19 cellular contexts compared by ENCODE assay signal in genomic region chr5:100130307-100130706, GRCh38.
DNase-seq lines count a peak whose midpoint lies in the region; ATAC-seq, FAIRE-seq and TF ChIP-seq lines count a peak whose summit lies in the region.
"Had no signal": no experiment of that assay in that cellular context is flagged by ENCODE, and none has a peak within 500 bp of the region (broad histone marks: within the 10 kb centered on the region; RNA-seq: fewer than 3 reads in every experiment).

No MANE protein-coding gene starts in this region.

- H4K5ac ChIP-seq in IMR-90 (ENCODE audit: low read depth, low read length) = no peak overlapping the region

- TF ChIP-seq EP300 in HepG2 (IDR thresholded peaks at IDR 0.05; ENCODE audit: low read depth in 2 of 2, low read length in 2 of 2) (no peak), HepG2 (CRISPR knock-in tag; IDR thresholded peaks at IDR 0.05; ENCODE audit: borderline replicate concordance) (no peak)

- H3K36me3 ChIP-seq in HepG2 (replicated peaks in 1 of 2; ENCODE audit: control insufficient read depth in 1 of 2, insufficient read depth in 2 of 2, low read length in 2 of 2) (no peaks in the 10 kb centered on the region), right lobe of liver (no peaks in the 10 kb centered on the region), IMR-90 (ENCODE audit: control insufficient read depth, insufficient read depth, low read length) (no peaks in the 10 kb centered on the region)
- H3K36me3 ChIP-seq: BLaER1 had no signal

- intact Hi-C loops in HepG2 (cut with micrococcal nuclease; ENCODE audit: unreplicated experiment) = no loop called here
- intact Hi-C loops in right lobe of liver (cut with DNase I) = no loop called here
- intact Hi-C loops in IMR-90 (cut with micrococcal nuclease) = no loop called here

- no peak overlapping the region for H3K56ac ChIP-seq in IMR-90 (ENCODE audit: extremely low read depth, insufficient read depth, low read length)

- dilution Hi-C loops in IMR-90 (cut with HindIII; ENCODE audit: low sequenced_read_pairs, unreplicated experiment) = no loop called here

- FAIRE-seq in HepG2 (lab: Jason Lieb, UNC) = no peak
- FAIRE-seq: GM12892, GM19239 had no signal

- H4K91ac ChIP-seq in IMR-90 (ENCODE audit: insufficient read depth, low read depth, low read length) = no peak overlapping the region

- no peak overlapping the region for H2BK5ac ChIP-seq in IMR-90 (ENCODE audit: low read depth, low read length, poor library complexity, severe bottlenecking)

- no peak overlapping the region for H2BK120ac ChIP-seq in IMR-90 (ENCODE audit: low read depth, low read length)

- BruUV-seq in HepG2 (replicated peaks; lab: Mats Ljungman, UMichigan) (no TSS peak), IMR-90 (replicated peaks; lab: Mats Ljungman, UMichigan) (no TSS peak)

- H3K4me2 ChIP-seq in HepG2 (ENCODE audit: low read depth, low read length) = no peak overlapping the region
- no peak overlapping the region for H3K4me2 ChIP-seq in IMR-90 (ENCODE audit: low read depth, low read length)
- H3K4me2 ChIP-seq: GM23338 had no signal

- no peaks in the 10 kb centered on the region for H3K79me2 ChIP-seq in HepG2 (ENCODE audit: insufficient read depth, low read length)

- H2BK20ac ChIP-seq in IMR-90 (ENCODE audit: low read depth, low read length) = no peak overlapping the region

- H3K27ac ChIP-seq in HepG2 (ENCODE audit: extremely low read length, insufficient read depth, low read length) (no peak overlapping the region), right lobe of liver (no peak overlapping the region), IMR-90 (ENCODE audit: insufficient read depth, low read length) (no peak overlapping the region)
- H3K27ac ChIP-seq: BLaER1, C4-2B had no signal

- no peak overlapping the region for H3K23ac ChIP-seq in IMR-90 (ENCODE audit: low read depth, low read length)

- H4K20me1 ChIP-seq in HepG2 (ENCODE audit: insufficient read depth, low read length) = no peaks in the 10 kb centered on the region
- H4K20me1 ChIP-seq in IMR-90 (ENCODE audit: insufficient read depth, low read length) = no peaks in the 10 kb centered on the region
- H4K20me1 ChIP-seq: BLaER1 had no signal

- H3K4ac ChIP-seq in IMR-90 (ENCODE audit: low read depth, low read length) = no peak overlapping the region

- no peak for DNase-seq in HepG2 (ENCODE audit: low spot score)
- DNase-seq in right lobe of liver = no peak
- no peak for DNase-seq in IMR-90
- peak; percentile 0 for DNase-seq in epithelial cell of esophagus (ENCODE audit: low read depth)
- no peak for DNase-seq in EL
- DNase-seq: Caco-2; CD4-positive, CD25-positive, alpha-beta regulatory T cell; CD8-positive, alpha-beta T cell; DMS153; DND-41; GF-D8; H9 had no signal

- H3K79me1 ChIP-seq in IMR-90 (ENCODE audit: low read depth in 1 of 2, low read length in 2 of 2) = no peaks in the 10 kb centered on the region

- no peak overlapping the region for H4K8ac ChIP-seq in IMR-90 (ENCODE audit: low read depth in 2 of 2, low read length in 2 of 2)

- no peak overlapping the region for H2AFZ ChIP-seq in HepG2 (ENCODE audit: low read length)
- no peak overlapping the region for H2AFZ ChIP-seq in IMR-90 (replicated peaks; ENCODE audit: low read length, poor library complexity)
- H2AFZ ChIP-seq: GM23338 had no signal

- no peak for TF ChIP-seq POLR2A in HepG2 (IDR thresholded peaks at IDR 0.05; ENCODE audit: insufficient read depth in 1 of 2, low read depth in 2 of 2, low read length in 2 of 2)
- no peak for TF ChIP-seq POLR2A in right lobe of liver (IDR thresholded peaks at IDR 0.05)
- no peak for TF ChIP-seq POLR2A in IMR-90 (IDR thresholded peaks at IDR 0.05; ENCODE audit: low read depth, low read length)

- H3K4me3 ChIP-seq in HepG2 (replicated peaks in 1 of 3; ENCODE audit: insufficient read depth in 1 of 3, low read depth in 2 of 3, low read length in 3 of 3) = no peak overlapping the region
- H3K4me3 ChIP-seq in right lobe of liver = no peak overlapping the region
- H3K4me3 ChIP-seq in IMR-90 (ENCODE audit: insufficient read depth, low read depth, low read length) = no peak overlapping the region
- H3K4me3 ChIP-seq in epithelial cell of esophagus (ENCODE audit: low read length) = no peak overlapping the region
- H3K4me3 ChIP-seq: BLaER1, GM23338 had no signal

- no peak overlapping the region for H2AK5ac ChIP-seq in IMR-90 (ENCODE audit: low read depth, low read length)

- H2AK9ac ChIP-seq in IMR-90 (replicated peaks; ENCODE audit: low read depth, low read length, poor library complexity) = no peak overlapping the region

- POLR2A ChIA-PET in HepG2 (lab: Yijun Ruan, JAX) = no interaction called here
- POLR2A ChIA-PET in IMR-90 (lab: Charles Lee; ENCODE audit: unreplicated experiment) = no interaction called here

- H3K4me1 ChIP-seq in HepG2 (ENCODE audit: insufficient read depth, low read length) = no peaks in the 10 kb centered on the region
- no peaks in the 10 kb centered on the region for H3K4me1 ChIP-seq in right lobe of liver
- H3K4me1 ChIP-seq in IMR-90 (ENCODE audit: control insufficient read depth, insufficient read depth, low read length) = no peaks in the 10 kb centered on the region
- H3K4me1 ChIP-seq: Caco-2 had no signal

- in situ Hi-C loops in HepG2 (cut with HindIII; ENCODE audit: extremely low pct_ligation_motif_present, low pct_unique_long_range_greater_than_20kb) = no loop called here
- in situ Hi-C loops in IMR-90 (cut with MboI; ENCODE audit: low sequenced_read_pairs) = no loop called here

- no peaks in the 10 kb centered on the region for H3K9me3 ChIP-seq in HepG2 (ENCODE audit: low read length)
- no peaks in the 10 kb centered on the region for H3K9me3 ChIP-seq in right lobe of liver
- 0 out of 2 replicates have a peak, but pooled peaks cover 4% of the 10 kb centered on the region for H3K9me3 ChIP-seq in IMR-90 (ENCODE audit: control insufficient read depth, insufficient read depth, low read length)
- H3K9me3 ChIP-seq: BLaER1, Caco-2 had no signal

- H3K27me3 ChIP-seq in HepG2 (ENCODE audit: control insufficient read depth in 1 of 2, insufficient read depth in 2 of 2, low read length in 2 of 2) (no peaks in the 10 kb centered on the region), right lobe of liver (no peaks in the 10 kb centered on the region), IMR-90 (ENCODE audit: control insufficient read depth, insufficient read depth, low read length) (no peaks in the 10 kb centered on the region)
- H3K27me3 ChIP-seq: BLaER1 had no signal

- TF ChIP-seq CTCF in HepG2 (CRISPR knock-in tag; IDR thresholded peaks at IDR 0.05) = no peak
- no peak for TF ChIP-seq CTCF in right lobe of liver (IDR thresholded peaks at IDR 0.05)
- TF ChIP-seq CTCF in IMR-90 (conservative IDR thresholded peaks at IDR 0.05; ENCODE audit: low read depth, low read length) = no peak
- no peak for TF ChIP-seq CTCF in epithelial cell of esophagus (IDR thresholded peaks at IDR 0.05; ENCODE audit: insufficient read depth, low read depth, low read length, missing control alignments)

- no peak overlapping the region for H3K14ac ChIP-seq in IMR-90 (replicated peaks; ENCODE audit: low read depth, low read length)

- H2BK15ac ChIP-seq in IMR-90 (ENCODE audit: low read depth, low read length) = no peak overlapping the region

- H3K9me1 ChIP-seq in IMR-90 (ENCODE audit: insufficient read depth, low read length) = no peaks in the 10 kb centered on the region

- TF ChIP-seq RAD21 in HepG2 (CRISPR knock-in tag; IDR thresholded peaks at IDR 0.05) (no peak), IMR-90 (IDR thresholded peaks at IDR 0.05; ENCODE audit: low read length) (no peak)

- H3K9ac ChIP-seq in HepG2 (ENCODE audit: insufficient read depth, low read depth, low read length) = no peak overlapping the region
- H3K9ac ChIP-seq in IMR-90 (ENCODE audit: low read depth, low read length) = no peak overlapping the region
- H3K9ac ChIP-seq: BLaER1 had no signal

- H3K18ac ChIP-seq in IMR-90 (ENCODE audit: low read depth, low read length) = no peak overlapping the region

- ATAC-seq in HepG2 = no peak
- no peak for ATAC-seq in right lobe of liver
- ATAC-seq in IMR-90 (ENCODE audit: low read depth) = no peak
- ATAC-seq in GM21423 (IDR thresholded peaks at IDR 0.05; ENCODE audit: unreplicated experiment) = no peak
- ATAC-seq: CD8-positive, alpha-beta T cell; GM23338; HCT116 had no signal

- CTCF ChIA-PET in HepG2 (lab: Yijun Ruan, JAX; ENCODE audit: low intra/inter-chr PET ratio, low total read pairs) = no interaction called here
- CTCF ChIA-PET in IMR-90 (lab: Yijun Ruan, JAX) = no interaction called here

TF ChIP-seq in HepG2, 621 proteins besides CTCF, POLR2A, EP300 and RAD21 (continues in another document):
- TF ChIP-seq MAFF (IDR thresholded peaks at IDR 0.05; ENCODE audit: low read depth, low read length) = peak; percentile 68

TF ChIP-seq in IMR-90, 13 proteins besides CTCF, POLR2A, EP300 and RAD21:
- TF ChIP-seq MAFK (IDR thresholded peaks at IDR 0.05; ENCODE audit: low read depth, low read length) (peak; percentile 38), CHD1 (IDR thresholded peaks at IDR 0.05; ENCODE audit: low read depth, low read length) (no peak)
TF ChIP-seq in IMR-90: peak in this region for 1.
